In the genomic region with DNA sequence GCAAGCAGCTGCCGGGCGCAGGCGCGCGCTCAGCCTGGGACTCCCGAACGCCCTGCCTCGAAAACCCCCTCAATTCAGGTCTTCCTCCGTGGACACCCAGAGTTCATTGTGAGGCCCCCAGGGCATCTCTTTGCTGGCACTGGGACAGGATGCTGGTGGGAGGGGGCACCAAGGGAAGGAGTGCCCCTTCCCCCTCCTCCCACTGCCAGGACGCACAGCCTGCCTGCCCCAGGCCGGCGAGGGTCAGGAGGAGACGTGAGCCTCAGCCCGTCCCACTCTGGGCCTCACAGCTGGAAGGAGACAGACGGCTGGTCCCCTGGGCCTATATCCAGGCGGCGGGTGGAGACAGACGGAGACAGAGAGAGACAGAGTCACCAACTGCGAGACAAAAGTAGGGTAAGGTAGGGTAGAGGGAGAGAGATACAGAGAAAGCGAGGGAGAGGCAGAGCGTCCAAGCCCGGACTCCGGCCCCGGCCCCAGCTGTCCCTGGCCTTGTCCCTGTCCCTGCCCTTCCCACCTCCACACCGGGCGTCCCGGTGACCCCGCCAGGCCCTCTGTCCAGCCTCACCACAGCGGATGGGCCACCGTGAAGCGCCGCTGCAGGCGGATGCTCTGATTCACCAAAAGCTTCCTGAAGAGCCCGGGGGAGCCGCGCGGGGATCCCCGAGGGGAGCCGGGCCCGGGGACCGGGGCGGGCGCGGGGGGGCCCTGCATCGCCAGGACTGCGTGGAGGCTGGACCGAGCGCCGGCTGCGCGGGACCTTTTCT, we compare ENCODE assay signal across 12 cellular contexts. TPM values are rescaled to one million over a fixed set of nuclear protein-coding genes. Genes with fewer than 3 reads are reported as not detected.
DNase-seq lines count a peak whose midpoint lies in the region; ATAC-seq, FAIRE-seq and TF ChIP-seq lines count a peak whose summit lies in the region.
"Had no signal": no experiment of that assay in that cellular context is flagged by ENCODE, and none has a peak within 500 bp of the region (broad histone marks: within the 10 kb centered on the region; RNA-seq: fewer than 3 reads in every experiment).

A gene (minus strand): TSS at position 737 of the 767 bp plus-strand sequence. CDS start 23 bp downstream, at position 714.

- H3K4me1 ChIP-seq in A549, result peaks cover 8% of the 10 kb centered on the region
- peaks cover 11% of the 10 kb centered on the region for H3K4me1 ChIP-seq in GM23338 (ENCODE audit: insufficient read depth)
- H3K4me1 ChIP-seq in mammary epithelial cell (ENCODE audit: insufficient read depth, low read length), result peaks cover 8% of the 10 kb centered on the region
- peaks cover 7% of the 10 kb centered on the region for H3K4me1 ChIP-seq in mesodermal cell (ENCODE audit: control insufficient read depth, insufficient read depth, low read length, poor library complexity, severe bottlenecking)

- H3K4me3 ChIP-seq in A549 (no peak within 1 kb of the TSS; the same call in 2 of the 3 replicates), GM23338 (peak within 1 kb of the TSS; percentile 61), mammary epithelial cell (replicated peaks in 1 of 3; ENCODE audit: insufficient read depth in 1 of 3, low read depth in 2 of 3, low read length in 3 of 3) (no peak within 1 kb of the TSS), mesodermal cell (ENCODE audit: extremely low read depth, insufficient read depth, low read length, poor library complexity, severe bottlenecking) (peak within 1 kb of the TSS; percentile 56), brain microvascular endothelial cell (ENCODE audit: low read depth, low read length) (no peak within 1 kb of the TSS)

- peaks cover 27% of the 10 kb centered on the region for H3K27me3 ChIP-seq in GM23338 (ENCODE audit: insufficient read depth)
- H3K27me3 ChIP-seq in mammary epithelial cell (ENCODE audit: insufficient read depth, low read length), result peaks cover 5% of the 10 kb centered on the region
- peaks cover under 1% of the 10 kb centered on the region for H3K27me3 ChIP-seq in brain microvascular endothelial cell (replicated peaks)

- dilution Hi-C loops in mammary epithelial cell (cut with HindIII; ENCODE audit: low sequenced_read_pairs), result no loop called here

- TF ChIP-seq EP300 in A549 (IDR thresholded peaks at IDR 0.05), result no peak

- no TSS peak for BruUV-seq in mammary epithelial cell (replicated peaks; lab: Mats Ljungman, UMichigan)

- ATAC-seq in A549 (no peak), GM23338 (peak; percentile 1), sciatic nerve (no peak)

- H3K27ac ChIP-seq in A549 (peak within 1 kb of the TSS in 1 of 2 experiments; percentile 85; a peak in 2 of 6 replicates), GM23338 (ENCODE audit: low read depth) (no peak within 1 kb of the TSS), mammary epithelial cell (ENCODE audit: insufficient read depth, low read depth, low read length) (no peak within 1 kb of the TSS), mesodermal cell (ENCODE audit: low read depth, low read length, severe bottlenecking) (no peak within 1 kb of the TSS), brain microvascular endothelial cell (no peak within 1 kb of the TSS)

- H3K27me3 Mint-ChIP-seq in GM23338 (ENCODE audit: insufficient read depth, low read depth, poor library complexity), result peaks cover 39% of the 10 kb centered on the region

- peaks cover 3% of the 10 kb centered on the region; the same call in 2 of the 3 replicates for H3K9me3 Mint-ChIP-seq in GM23338

- DNase-seq in A549 (ENCODE audit: low read depth in 1 of 2, low spot score in 1 of 2) (no peak), GM23338 (ENCODE audit: low spot score) (peak; percentile 49), mammary epithelial cell (no peak), sciatic nerve (ENCODE audit: low spot score) (no peak), NCI-H187 (lab: John Stamatoyannopoulos, UW) (no peak), brain microvascular endothelial cell (no peak)
- no peak for DNase-seq in activated effector memory CD4-positive, alpha-beta T cell treated with Interleukin-2 at 50 U/mL for 16 hours
- DNase-seq: KG1; stimulated activated CD8-positive, alpha-beta memory T cell treated with anti-CD3 and anti-CD28 coated beads, Interleukin-4, amount 100 ng/mL, for 48 hours had no signal

- no peak for TF ChIP-seq RAD21 in A549 (conservative IDR thresholded peaks at IDR 0.05 in 1 of 2, IDR thresholded peaks at IDR 0.05 in 1 of 2)

- no peak for TF ChIP-seq POLR2A in A549 (IDR thresholded peaks at IDR 0.05; ENCODE audit: low read length)

- CTCF ChIA-PET in A549 (lab: Yijun Ruan, JAX), result interaction anchor here (1.3 to 2.4 kb wide), 2 partner anchors 26 to 54 kb away, joined by 3 to 9 read pairs; no protein-coding TSS in a partner anchor
- CTCF ChIA-PET in mammary epithelial cell (lab: Charles Lee; ENCODE audit: low non-redundant PET), result no interaction called here

- intact Hi-C loops in mammary epithelial cell (cut with micrococcal nuclease), result no loop called here
- intact Hi-C loops in sciatic nerve (cut with DNase I), result no loop called here

- H4K20me1 ChIP-seq in GM23338 (replicated peaks; ENCODE audit: insufficient read depth), result no peaks in the 10 kb centered on the region
- no peaks in the 10 kb centered on the region for H4K20me1 ChIP-seq in mammary epithelial cell (ENCODE audit: insufficient read depth, low read length)

- H3K36me3 ChIP-seq in GM23338 (ENCODE audit: insufficient read depth) (no peaks in the 10 kb centered on the region), mammary epithelial cell (ENCODE audit: insufficient read depth, low read length) (no peaks in the 10 kb centered on the region), mesodermal cell (ENCODE audit: control insufficient read depth, insufficient read depth, low read length) (no peaks in the 10 kb centered on the region), brain microvascular endothelial cell (replicated peaks) (no peaks in the 10 kb centered on the region)

- 50% methylated on average over 27 of the region's 51 CpGs for WGBS in A549 (ENCODE audit: missing lambda C conversion rate)
- 13% methylated on average over 23 of the region's 51 CpGs for WGBS in mammary epithelial cell (ENCODE audit: low coverage, missing lambda C conversion rate)
- WGBS in mesodermal cell (ENCODE audit: insufficient coverage in 2 of 2), 2 experiments, result 27 to 38% methylated on average over 24 to 44 of the region's 51 CpGs

- peak within 1 kb of the TSS; percentile 92 for H3K4me3 Mint-ChIP-seq in GM23338

- no peaks in the 10 kb centered on the region; the same call in 2 of the 3 replicates for H3K36me3 Mint-ChIP-seq in GM23338 (ENCODE audit: low read depth)

- FAIRE-seq in A549 (lab: Jason Lieb, UNC), result no peak
- FAIRE-seq: bronchial epithelial cell had no signal

- peaks cover 32% of the 10 kb centered on the region for H3K4me1 Mint-ChIP-seq in GM23338

- no peak within 1 kb of the TSS for H3K27ac Mint-ChIP-seq in GM23338

- H3K79me2 ChIP-seq in GM23338 (replicated peaks; ENCODE audit: insufficient read depth) (no peaks in the 10 kb centered on the region), mammary epithelial cell (ENCODE audit: insufficient read depth, low read length) (no peaks in the 10 kb centered on the region)

- TF ChIP-seq CTCF in A549 (IDR thresholded peaks at IDR 0.05) (no peak), GM23338 (conservative IDR thresholded peaks at IDR 0.05; ENCODE audit: low read depth in 2 of 2) (no peak), mammary epithelial cell (conservative IDR thresholded peaks at IDR 0.05 in 1 of 2, IDR thresholded peaks at IDR 0.05 in 1 of 2; ENCODE audit: extremely low read depth in 1 of 2, insufficient read depth in 1 of 2, low read depth in 1 of 2, low read length in 2 of 2) (no peak), brain microvascular endothelial cell (IDR thresholded peaks at IDR 0.05; ENCODE audit: low read depth, low read length, missing control alignments) (no peak)

- no peak within 1 kb of the TSS for H3K9ac ChIP-seq in mammary epithelial cell (ENCODE audit: insufficient read depth, low read length)

- H3K9me3 ChIP-seq in A549 (no peaks in the 10 kb centered on the region), mammary epithelial cell (replicated peaks; ENCODE audit: insufficient read depth, low read length) (no peaks in the 10 kb centered on the region), mesodermal cell (ENCODE audit: control insufficient read depth, low read length) (no peaks in the 10 kb centered on the region)

- POLR2A ChIA-PET in A549 (lab: Yijun Ruan, JAX), result no interaction called here

- H3F3A ChIP-seq in GM23338 (replicated peaks; ENCODE audit: low read depth), result peaks cover 38% of the 10 kb centered on the region

- no peaks in the 10 kb centered on the region for H3K9me2 ChIP-seq in GM23338 (ENCODE audit: insufficient read depth)

- H3K4me2 ChIP-seq in A549, result peak within 1 kb of the TSS; percentile 84; the same call in 2 of the 3 replicates
- H3K4me2 ChIP-seq in GM23338, result peak within 1 kb of the TSS; percentile 81
- no peak within 1 kb of the TSS for H3K4me2 ChIP-seq in mammary epithelial cell (ENCODE audit: insufficient read depth, low read depth, low read length)

- peak within 1 kb of the TSS; percentile 73 for H2AFZ ChIP-seq in GM23338
- H2AFZ ChIP-seq in mammary epithelial cell (ENCODE audit: low read depth, low read length), result peak within 1 kb of the TSS; percentile 83

- in situ Hi-C loops in mammary epithelial cell (cut with MboI; ENCODE audit: low sequenced_read_pairs in 2 of 2), result no loop called here
- in situ Hi-C loops in brain microvascular endothelial cell (cut with HindIII; ENCODE audit: low pct_ligation_motif_present, low sequenced_read_pairs), result no loop called here

TF ChIP-seq in A549, 52 proteins besides CTCF, POLR2A, EP300 and RAD21 (continues in another document):
- no peak for TF ChIP-seq HDAC2 (IDR thresholded peaks at IDR 0.05)
- no peak for TF ChIP-seq HEYL (CRISPR knock-in tag; IDR thresholded peaks at IDR 0.05)
- no peak for TF ChIP-seq HOXA7 (CRISPR knock-in tag; IDR thresholded peaks at IDR 0.05)
- no peak for TF ChIP-seq KDM1A (IDR thresholded peaks at IDR 0.05; ENCODE audit: low read depth)

TF ChIP-seq in GM23338, 12 proteins besides CTCF, POLR2A, EP300 and RAD21 (continues in another document):
- TF ChIP-seq JUNB (IDR thresholded peaks at IDR 0.05; ENCODE audit: unreplicated experiment) (no peak), STAT1 (IDR thresholded peaks at IDR 0.05; ENCODE audit: unreplicated experiment) (no peak), EZH2phosphoT487 (IDR thresholded peaks at IDR 0.05; ENCODE audit: unreplicated experiment) (no peak), POLR2AphosphoS5 (IDR thresholded peaks at IDR 0.05; ENCODE audit: low read depth) (no peak)

RNA-seq across cellular contexts. Expression of the gene that starts here (rescaled TPM):
- polyA plus RNA-seq in A549 (2011; rRNA removed), result 0.25 and 0.54 TPM in 2 replicates
- polyA plus RNA-seq in A549 (2012; cell fraction: cytosol; rRNA removed), result 0.33 and 0.53 TPM in 2 replicates
- polyA plus RNA-seq in A549 (2012; cell fraction: nucleus; rRNA removed), result 2.6 and 3.3 TPM in 2 replicates
- 0.34 to 0.65 TPM (median 0.55 TPM) in 3 replicates for polyA plus RNA-seq in A549 (2017; fragmentation: RNase III; extraction: RNeasy Plus Mini Kit Qiagen cat#74134 plus additional on column Dnase treatment)
- polyA minus RNA-seq in A549 (2011; rRNA and poly(A)+ RNA removed), result 0.21 TPM in 1 of 2 replicates, not detected in the other
- 3.6 and 7.1 TPM in 2 replicates for total RNA-seq in GM23338 (2014; rRNA removed; shearing (Covaris generic))
- 1.6 and 2.5 TPM in 2 replicates for polyA plus RNA-seq in GM23338 (2016; fragmentation: Nextera tagmentation; extraction: Ambion mirVana)
- not detected for total RNA-seq in mammary epithelial cell
- polyA plus RNA-seq in mammary epithelial cell, result not detected
- polyA minus RNA-seq in mammary epithelial cell, result not detected
- polyA plus RNA-seq in mesodermal cell (2013, experiment 1 of 2), result 0.48 TPM
- not detected for polyA plus RNA-seq in mesodermal cell (2013, experiment 2 of 2)
- 2.1 TPM for total RNA-seq in sciatic nerve
- total RNA-seq: T-helper 2 cell treated with Interferon-gamma antibody and Interleukin-4, amounts not matched to agents 100 ng/mL and 5 ng/mL, for 36 hours had no signal

Comparison
In these comparisons a context has a peak if more than half of its experiments do, and no peak if none do; other contexts are left out.
1. H3K4me3 ChIP-seq: peak in GM23338 (single experiment) and mesodermal cell (single experiment); none in A549 (single experiment), mammary epithelial cell (0 of 3) and brain microvascular endothelial cell (single experiment).